Comparison of ENCODE assay signal across 12 cellular contexts in genomic region chr20:25346349-25346748, GRCh38.
"Had no signal": no experiment of that assay in that cellular context is flagged by ENCODE, and none has a peak within 500 bp of the region (broad histone marks: within the 10 kb centered on the region; RNA-seq: fewer than 3 reads in every experiment).

No MANE protein-coding gene starts in this region.

- DNase-seq: activated naive CD4-positive, alpha-beta T cell treated with anti-CD3 and anti-CD28 coated beads for 36 hours; activated T-cell treated with anti-CD3 and anti-CD28 coated beads for 4 hours; adrenal gland; cerebellar nuclear complex; cortex of kidney; left ventricle myocardium superior; stimulated activated CD4-positive, alpha-beta T cell treated with anti-CD3 and anti-CD28 coated beads, Interleukin-12 subunit alpha, Interleukin-12 subunit beta, amount 100 ng/mL, for 4 hours; stimulated activated CD4-positive, alpha-beta T cell treated with anti-CD3 and anti-CD28 coated beads, Interleukin-2, amount 100 ng/mL, for 24 hours; testis had no signal

- ATAC-seq: left ventricle myocardium superior had no signal

- H3K27me3 Mint-ChIP-seq: type B pancreatic cell had no signal

- H3K9me3 Mint-ChIP-seq: activated T-helper 2 cell treated with anti-CD3 and anti-CD28 coated beads, Interferon-gamma antibody, Interleukin-2, Interleukin-4, amounts not matched to agents 10 μg/mL and 5 μg/mL and 100 μg/mL, durations not matched to agents 14 hours and 24 hours and 36 hours had no signal

- H3K27ac Mint-ChIP-seq: activated naive CD4-positive, alpha-beta T cell treated with anti-CD3 and anti-CD28 coated beads for 36 hours; activated T-helper 2 cell treated with anti-CD3 and anti-CD28 coated beads, Interferon-gamma antibody, Interleukin-2, Interleukin-4, amounts not matched to agents 10 μg/mL and 5 μg/mL and 100 μg/mL, durations not matched to agents 14 hours and 24 hours and 36 hours; neural progenitor cell; type B pancreatic cell had no signal

- H3K4me3 Mint-ChIP-seq: activated naive CD4-positive, alpha-beta T cell treated with anti-CD3 and anti-CD28 coated beads for 36 hours; neural progenitor cell; type B pancreatic cell had no signal

- H3K4me1 Mint-ChIP-seq: neural progenitor cell had no signal
